1 cellular context compared by ENCODE assay signal in genomic region chr10:119642556-119643111, GRCh38.
A peak's percentile ranks its signal among the peaks of the same experiment; 100 is the strongest.
TF ChIP-seq lines count a peak whose summit lies in the region.

No MANE protein-coding gene starts in this region.

TF ChIP-seq in HEK293, 187 proteins besides CTCF, POLR2A, EP300 and RAD21:
- TF ChIP-seq ATF2 (tag by site-specific recombination; IDR thresholded peaks at IDR 0.05; ENCODE audit: low read depth), result 0 out of 2 replicates have a peak, but pooled peaks have one; percentile 27
- TF ChIP-seq SP7 (tag by site-specific recombination; IDR thresholded peaks at IDR 0.05), result no peak
- TF ChIP-seq ZNF645 (tag by site-specific recombination; IDR thresholded peaks at IDR 0.05), result no peak
- 0 out of 2 replicates have a peak, but pooled peaks have one; percentile 10 for TF ChIP-seq EGR2 (tag by site-specific recombination; IDR thresholded peaks at IDR 0.05; ENCODE audit: low read depth)
